ENCODE assay signal across 25 cellular contexts in genomic region chr22:50587407-50587806, GRCh38. TPM values are rescaled to one million over a fixed set of nuclear protein-coding genes. Genes with fewer than 3 reads are reported as not detected.
"Had no signal": no experiment of that assay in that cellular context is flagged by ENCODE, and none has a peak within 500 bp of the region (broad histone marks: within the 10 kb centered on the region; RNA-seq: fewer than 3 reads in every experiment).

No MANE protein-coding gene starts in this region.

- ATAC-seq: Panc1, PC-3, SK-N-SH treated with all-trans-retinoic acid at 6 μM for 48 hours had no signal

- H3K4me3 ChIP-seq: SJCRH30 had no signal

- H3K27me3 ChIP-seq: SJCRH30 had no signal

- H3K27ac ChIP-seq: RWPE1, SJCRH30 had no signal

- DNase-seq: KBM-7; MV-4-11; NCI-H1048; NCI-H1105; NCI-H1417; NCI-H1436 treated with DMSO at 0.1 percent for 48 hours; NCI-H1694; NCI-H187 treated with DMSO at 0.1 percent for 48 hours; NCI-H2029 treated with DMSO at 0.1 percent for 48 hours; NCI-H2171 treated with DMSO at 0.1 percent for 48 hours; NCI-H345; NCI-H446 treated with DMSO at 0.1 percent for 48 hours; NCI-H510A treated with DMSO at 0.1 percent for 48 hours; NCI-H526 treated with DMSO at 0.1 percent for 48 hours; NCI-H774; NK-92 treated with Interleukin-12 subunit alpha and Interleukin-12 subunit beta, amount 100 ng/mL, for 24 hours; PC-3; SHP77 treated with DMSO at 0.1 percent for 48 hours; SJCRH30 had no signal

- H3K9me3 ChIP-seq: SJCRH30 had no signal

- H3K36me3 ChIP-seq: SJCRH30 had no signal

RNA-seq across cellular contexts. Expression of gene MAPK8IP2, which starts 13.2 kb away (rescaled TPM):
- total RNA-seq: HT-29 had no signal

RNA-seq across cellular contexts. Expression of gene SYCE3, which starts 24.7 kb away (rescaled TPM):
- total RNA-seq: HT-29, LHCN-M2, OCI-LY7, SJCRH30 had no signal
